Comparison of ENCODE assay signal across 25 cellular contexts in the genomic region with DNA sequence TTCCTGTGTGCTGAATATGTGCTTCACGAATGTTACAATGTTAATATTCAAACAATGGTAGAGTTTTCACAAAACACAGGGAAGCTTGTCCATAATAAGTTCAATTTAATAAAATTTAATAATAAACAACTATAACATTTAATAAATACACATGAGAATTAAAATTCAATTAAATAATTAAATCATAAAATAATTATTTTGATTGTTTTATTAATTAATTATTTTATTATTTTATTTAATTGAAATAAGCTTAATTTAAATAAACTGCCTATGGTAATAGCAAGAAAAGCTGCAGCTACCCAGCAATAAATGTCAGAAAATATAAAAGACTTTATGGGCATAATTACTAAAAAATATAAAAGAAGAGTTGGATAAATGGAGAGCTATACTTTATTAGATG.
"Had no signal": no experiment of that assay in that cellular context is flagged by ENCODE, and none has a peak within 500 bp of the region (broad histone marks: within the 10 kb centered on the region; RNA-seq: fewer than 3 reads in every experiment).

No MANE protein-coding gene starts in this region.

- DNase-seq: Kasumi-1, MM.1S, NCI-H1092 treated with DMSO at 0.1 percent for 48 hours, NCI-H1436, NCI-H1694 treated with DMSO at 0.1 percent for 48 hours, NCI-H1930, NCI-H2081, NCI-H2107, NCI-H2171, NCI-H226, NCI-H446, NCI-H510A, NCI-H524 treated with DMSO at 0.1 percent for 48 hours, NCI-H69, NCI-H774, Right ventricle myocardium superior, RPMI8226, SIG-M5 had no signal

- H3K4me3 ChIP-seq: K562, SJSA1, SK-N-MC had no signal

- H3K36me3 ChIP-seq: SJSA1 had no signal

- H3K9ac ChIP-seq: KMS-11 had no signal

- H3K9me3 ChIP-seq: SJSA1 had no signal

- FAIRE-seq: HTR-8/SVneo, K562, RCC 7860 had no signal

- H3K4me1 ChIP-seq: SJSA1 had no signal

- ATAC-seq: K562 had no signal

- H3K27ac ChIP-seq: HL-60, KMS-11, SJSA1, SK-N-MC had no signal

- H3K27me3 ChIP-seq: SJSA1 had no signal
